21 cellular contexts compared by ENCODE assay signal in genomic region chr6:82957171-82957894, GRCh38.
DNase-seq lines count a peak whose midpoint lies in the region; FAIRE-seq and TF ChIP-seq lines count a peak whose summit lies in the region.
"Had no signal": no experiment of that assay in that cellular context is flagged by ENCODE, and none has a peak within 500 bp of the region (broad histone marks: within the 10 kb centered on the region; RNA-seq: fewer than 3 reads in every experiment).

No MANE protein-coding gene starts in this region.

- no peaks in the 10 kb centered on the region for H3K9me3 Mint-ChIP-seq in mesothelial cell of epicardium
- H3K9me3 Mint-ChIP-seq: activated CD4-positive, alpha-beta T cell treated with anti-CD3 and anti-CD28 coated beads, Interleukin-2, amount 10 ng/mL, durations not matched to agents 24 days and 14 days; CD4-positive, alpha-beta T cell; stimulated activated effector memory CD8-positive, alpha-beta T cell treated with anti-CD3 and anti-CD28 coated beads, Interleukin-12 subunit alpha, Interleukin-12 subunit beta, amount 100 ng/mL, for 72 hours had no signal

- peaks cover 59% of the 10 kb centered on the region for H3K4me1 ChIP-seq in DOHH2 (ENCODE audit: control insufficient read depth, low read length)
- H3K4me1 ChIP-seq: A549, tibial artery had no signal

- H3K4me3 ChIP-seq in DOHH2 (ENCODE audit: low read length) (peak overlapping the region; percentile 65), MG63 (no peak overlapping the region)
- H3K4me3 ChIP-seq: A549, lung, tibial artery had no signal

- peaks cover 37% of the 10 kb centered on the region for H3K79me2 ChIP-seq in DOHH2 (ENCODE audit: control insufficient read depth, low read length)

- peaks cover 4% of the 10 kb centered on the region for H3K36me3 Mint-ChIP-seq in mesothelial cell of epicardium
- H3K36me3 Mint-ChIP-seq: stimulated activated effector memory CD8-positive, alpha-beta T cell treated with anti-CD3 and anti-CD28 coated beads, Interleukin-12 subunit alpha, Interleukin-12 subunit beta, amount 100 ng/mL, for 72 hours had no signal

- H3K9me2 ChIP-seq in DOHH2 (replicated peaks; ENCODE audit: control insufficient read depth, low read length) = no peaks in the 10 kb centered on the region

- TF ChIP-seq CTCF in DOHH2 (IDR thresholded peaks at IDR 0.05; ENCODE audit: low read depth, low read length, poor library complexity, severe bottlenecking) = no peak
- TF ChIP-seq CTCF in mesothelial cell of epicardium (IDR thresholded peaks at IDR 0.05; ENCODE audit: unreplicated experiment) = no peak

- H3K27me3 Mint-ChIP-seq in mesothelial cell of epicardium (ENCODE audit: low read depth) = no peaks in the 10 kb centered on the region
- H3K27me3 Mint-ChIP-seq: activated CD4-positive, alpha-beta T cell treated with anti-CD3 and anti-CD28 coated beads, Interleukin-2, amount 10 ng/mL, durations not matched to agents 24 days and 14 days; CD4-positive, alpha-beta T cell; naive thymus-derived CD4-positive, alpha-beta T cell had no signal

- no peaks in the 10 kb centered on the region for H4K20me1 ChIP-seq in DOHH2 (ENCODE audit: control insufficient read depth, insufficient read depth, low read depth, low read length)

- peak; percentile 36 for DNase-seq in MG63
- DNase-seq in mesothelial cell of epicardium (ENCODE audit: low spot score in 2 of 2, unreplicated experiment in 2 of 2) = no peak
- no peak for DNase-seq in activated T-cell treated with anti-CD3 and anti-CD28 coated beads for 4 hours
- no peak for DNase-seq in GM19240 (ENCODE audit: insufficient read length, low spot score)
- DNase-seq in SIG-M5 treated with dmso at 0.1 percent for 504 hours (lab: John Stamatoyannopoulos, UW; ENCODE audit: unreplicated experiment) = no peak
- DNase-seq in HuH-7.5 (ENCODE audit: low spot score) = no peak
- DNase-seq: activated CD4-positive, alpha-beta T cell treated with anti-CD3 and anti-CD28 coated beads, Interleukin-2, amount 10 ng/mL, durations not matched to agents 24 days and 14 days; activated CD8-positive, alpha-beta memory T cell treated with anti-CD3 and anti-CD28 coated beads, Interleukin-2, amount 50 U/mL, for 48 hours; activated naive CD4-positive, alpha-beta T cell treated with Interleukin-2 at 50 U/mL for 16 hours; CD4-positive, alpha-beta T cell; naive thymus-derived CD4-positive, alpha-beta T cell; NCI-H2081 treated with DMSO at 0.1 percent for 48 hours; NCI-H524 treated with DMSO at 0.1 percent for 48 hours; posterior cingulate gyrus; tibial artery had no signal

- FAIRE-seq in endometrium (lab: Jason Lieb, UNC) = peak; percentile 41
- FAIRE-seq: A549, HepG2 had no signal

- H3K4me2 ChIP-seq in DOHH2 (ENCODE audit: low read length) = peak overlapping the region; percentile 70
- H3K4me2 ChIP-seq: A549 had no signal

- H3K4me1 Mint-ChIP-seq in mesothelial cell of epicardium = peaks cover 29% of the 10 kb centered on the region
- H3K4me1 Mint-ChIP-seq: activated CD4-positive, alpha-beta T cell treated with anti-CD3 and anti-CD28 coated beads, Interleukin-2, amount 10 ng/mL, durations not matched to agents 24 days and 14 days; naive thymus-derived CD4-positive, alpha-beta T cell; stimulated activated effector memory CD8-positive, alpha-beta T cell treated with anti-CD3 and anti-CD28 coated beads, Interleukin-12 subunit alpha, Interleukin-12 subunit beta, amount 100 ng/mL, for 72 hours had no signal

- no peak overlapping the region for H3K4me3 Mint-ChIP-seq in mesothelial cell of epicardium
- H3K4me3 Mint-ChIP-seq: activated CD4-positive, alpha-beta T cell treated with anti-CD3 and anti-CD28 coated beads, Interleukin-2, amount 10 ng/mL, durations not matched to agents 24 days and 14 days; CD4-positive, alpha-beta T cell; naive thymus-derived CD4-positive, alpha-beta T cell; stimulated activated effector memory CD8-positive, alpha-beta T cell treated with anti-CD3 and anti-CD28 coated beads, Interleukin-12 subunit alpha, Interleukin-12 subunit beta, amount 100 ng/mL, for 72 hours had no signal

- peak overlapping the region; percentile 30 for H3K27ac Mint-ChIP-seq in mesothelial cell of epicardium
- H3K27ac Mint-ChIP-seq: activated CD4-positive, alpha-beta T cell treated with anti-CD3 and anti-CD28 coated beads, Interleukin-2, amount 10 ng/mL, durations not matched to agents 24 days and 14 days; CD4-positive, alpha-beta T cell; naive thymus-derived CD4-positive, alpha-beta T cell; stimulated activated effector memory CD8-positive, alpha-beta T cell treated with anti-CD3 and anti-CD28 coated beads, Interleukin-12 subunit alpha, Interleukin-12 subunit beta, amount 100 ng/mL, for 72 hours had no signal

- H3F3A ChIP-seq in DOHH2 (ENCODE audit: control insufficient read depth, insufficient read depth) = peaks cover 13% of the 10 kb centered on the region

- peak overlapping the region; percentile 85 for H3K27ac ChIP-seq in DOHH2 (ENCODE audit: low read depth, low read length)
- H3K27ac ChIP-seq: A549, tibial artery had no signal

- H3K9me3 ChIP-seq in DOHH2 (ENCODE audit: control insufficient read depth, insufficient read depth, low read length) = no peaks in the 10 kb centered on the region
- H3K9me3 ChIP-seq in MG63 = no peaks in the 10 kb centered on the region
- H3K9me3 ChIP-seq: A549, tibial artery had no signal

- H3K27me3 ChIP-seq in DOHH2 (ENCODE audit: control insufficient read depth, low read length) = no peaks in the 10 kb centered on the region
- H3K27me3 ChIP-seq in MG63 = no peaks in the 10 kb centered on the region
- H3K27me3 ChIP-seq: tibial artery had no signal

- peaks cover 26% of the 10 kb centered on the region for H3K36me3 ChIP-seq in DOHH2 (ENCODE audit: control insufficient read depth, low read length)
- H3K36me3 ChIP-seq in MG63 = no peaks in the 10 kb centered on the region
